14 cellular contexts compared by ENCODE assay signal in the genomic region with DNA sequence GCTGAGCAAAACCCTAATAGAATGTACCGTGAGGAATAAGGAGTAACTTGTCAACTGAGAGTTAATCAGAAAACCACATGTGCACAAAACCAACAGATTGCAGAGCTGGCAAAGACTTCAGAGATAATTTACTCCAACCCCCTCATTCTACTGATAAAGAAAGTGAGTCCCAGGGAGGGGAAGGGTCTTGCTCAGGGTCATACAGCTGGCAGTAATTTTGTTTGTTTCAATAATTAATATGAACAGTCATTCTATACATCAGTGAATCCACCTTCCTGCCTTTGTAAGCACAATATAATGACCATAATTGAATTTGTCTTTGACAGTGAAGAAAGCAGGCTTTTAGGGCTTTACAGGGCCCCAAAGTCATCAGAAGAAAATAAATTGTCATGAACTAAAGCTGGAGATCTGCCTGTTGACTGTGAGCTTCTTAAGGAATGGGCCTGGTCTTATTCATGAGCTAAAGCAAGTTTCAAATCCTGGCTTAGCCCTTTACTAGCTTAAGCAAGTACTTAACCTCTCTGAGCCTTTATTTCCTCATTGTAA.
A peak's percentile ranks its signal among the peaks of the same experiment; 100 is the strongest.
DNase-seq lines count a peak whose midpoint lies in the region; ATAC-seq, FAIRE-seq and TF ChIP-seq lines count a peak whose summit lies in the region.
"Had no signal": no experiment of that assay in that cellular context is flagged by ENCODE, and none has a peak within 500 bp of the region (broad histone marks: within the 10 kb centered on the region; RNA-seq: fewer than 3 reads in every experiment).

No MANE protein-coding gene starts in this region.

- CTCF ChIA-PET in endothelial cell of umbilical vein (lab: Charles Lee), result interaction anchor here (1.2 to 1.9 kb wide), 4 partner anchors 8 to 12 kb away, joined by 3 to 5 read pairs (median 4); no protein-coding TSS in a partner anchor

- TF ChIP-seq CTCF in endothelial cell of umbilical vein (IDR thresholded peaks at IDR 0.05; ENCODE audit: extremely low read depth in 1 of 2, insufficient read depth in 1 of 2, low read depth in 1 of 2, low read length in 2 of 2) (no peak), smooth muscle cell (IDR thresholded peaks at IDR 0.05; ENCODE audit: borderline replicate concordance, insufficient read depth, poor library complexity, severe bottlenecking) (no peak)

- no peak for TF ChIP-seq POLR2A in endothelial cell of umbilical vein (IDR thresholded peaks at IDR 0.05; ENCODE audit: low read depth, low read length)

- H4K20me1 ChIP-seq in endothelial cell of umbilical vein (replicated peaks; ENCODE audit: control insufficient read depth, extremely low read depth, insufficient read depth, low read length) (no peaks in the 10 kb centered on the region), smooth muscle cell (ENCODE audit: low read depth) (no peaks in the 10 kb centered on the region)

- dilution Hi-C loops in endothelial cell of umbilical vein (cut with MboI; ENCODE audit: extremely low pct_ligation_motif_present, low sequenced_read_pairs), result no loop called here

- peak; percentile 63 for DNase-seq in NCI-H146 treated with DMSO at 0.1 percent for 48 hours (lab: John Stamatoyannopoulos, UW; ENCODE audit: unreplicated experiment)
- peak; percentile 89 for DNase-seq in NCI-H82 (lab: John Stamatoyannopoulos, UW)
- peak; percentile 21 for DNase-seq in endothelial cell of umbilical vein (ENCODE audit: low read depth, low spot score)
- DNase-seq in smooth muscle cell (lab: John Stamatoyannopoulos, UW; ENCODE audit: unreplicated experiment), result no peak
- DNase-seq in dermis blood vessel endothelial cell, result no peak
- DNase-seq in small intestine, result no peak
- DNase-seq: CD8-positive, alpha-beta T cell; KG1; NCI-H1048; NCI-H1694; NCI-H446 treated with DMSO at 0.1 percent for 48 hours; RPMI8226 had no signal

- H2AFZ ChIP-seq in endothelial cell of umbilical vein (ENCODE audit: low read depth, low read length) (no peak overlapping the region), smooth muscle cell (ENCODE audit: low read depth) (no peak overlapping the region)

- WGBS in smooth muscle cell (ENCODE audit: low lambda C conversion rate), result 17% methylated on average over 1 of the region's 1 CpG
- WGBS in small intestine, 3 donors, result 83 to 97% (median 83%) methylated on average over 1 of the region's 1 CpG

- H3K9me1 ChIP-seq in endothelial cell of umbilical vein (replicated peaks; ENCODE audit: control insufficient read depth, extremely low read depth, insufficient read depth, low read length), result no peaks in the 10 kb centered on the region

- BruUV-seq in endothelial cell of umbilical vein (replicated peaks; lab: Mats Ljungman, UMichigan), result no TSS peak

- H3K4me2 ChIP-seq in endothelial cell of umbilical vein (ENCODE audit: insufficient read depth, low read length) (no peak overlapping the region), smooth muscle cell (no peak overlapping the region)

- no peak overlapping the region for H3K4me3 ChIP-seq in endothelial cell of umbilical vein (replicated peaks in 1 of 3; ENCODE audit: insufficient read depth in 1 of 3, low read depth in 1 of 3, low read length in 3 of 3)
- no peak overlapping the region for H3K4me3 ChIP-seq in smooth muscle cell
- H3K4me3 ChIP-seq in small intestine (ENCODE audit: low read depth in 1 of 2, low read length in 2 of 2), result no peak overlapping the region

- peaks cover 51% of the 10 kb centered on the region for H3K4me1 ChIP-seq in endothelial cell of umbilical vein (ENCODE audit: control insufficient read depth, extremely low read depth, insufficient read depth, low read length)
- H3K4me1 ChIP-seq in smooth muscle cell (ENCODE audit: low read depth), result peaks cover 8% of the 10 kb centered on the region
- H3K4me1 ChIP-seq in small intestine (ENCODE audit: control insufficient read depth in 2 of 2, insufficient read depth in 1 of 2, low read depth in 1 of 2, low read length in 1 of 2), result no peaks in the 10 kb centered on the region

- H3F3A ChIP-seq in smooth muscle cell (ENCODE audit: low read depth), result no peaks in the 10 kb centered on the region

- H3K79me2 ChIP-seq in endothelial cell of umbilical vein (ENCODE audit: control insufficient read depth, insufficient read depth, low read length), result no peaks in the 10 kb centered on the region
- no peaks in the 10 kb centered on the region for H3K79me2 ChIP-seq in smooth muscle cell (ENCODE audit: low read depth)

- H3K9ac ChIP-seq in endothelial cell of umbilical vein (replicated peaks; ENCODE audit: extremely low read depth, insufficient read depth, low read length) (no peak overlapping the region), smooth muscle cell (ENCODE audit: low read depth) (no peak overlapping the region)

- H3K9me3 ChIP-seq in endothelial cell of umbilical vein (replicated peaks; ENCODE audit: control insufficient read depth, insufficient read depth, low read length) (no peaks in the 10 kb centered on the region), smooth muscle cell (replicated peaks; ENCODE audit: low read depth) (no peaks in the 10 kb centered on the region), small intestine (ENCODE audit: control insufficient read depth, low read depth) (no peaks in the 10 kb centered on the region)

- ATAC-seq in HG02981 (IDR thresholded peaks at IDR 0.05; ENCODE audit: unreplicated experiment), result no peak
- ATAC-seq: CD8-positive, alpha-beta T cell had no signal

- POLR2A ChIA-PET in endothelial cell of umbilical vein (lab: Charles Lee), result no interaction called here

- FAIRE-seq in endothelial cell of umbilical vein (lab: Jason Lieb, UNC) (no peak), small intestine (lab: Jason Lieb, UNC) (no peak)
- FAIRE-seq: H1 had no signal

- H3K27me3 ChIP-seq in endothelial cell of umbilical vein (ENCODE audit: control insufficient read depth in 2 of 2, insufficient read depth in 2 of 2, low read length in 2 of 2) (no peaks in the 10 kb centered on the region), smooth muscle cell (ENCODE audit: low read depth) (no peaks in the 10 kb centered on the region), small intestine (ENCODE audit: control insufficient read depth in 2 of 2, insufficient read depth in 2 of 2, low read length in 2 of 2) (no peaks in the 10 kb centered on the region)

- intact Hi-C loops in endothelial cell of umbilical vein (cut with micrococcal nuclease), result no loop called here

- H3K27ac ChIP-seq in endothelial cell of umbilical vein (ENCODE audit: insufficient read depth, low read depth, low read length) (no peak overlapping the region), smooth muscle cell (ENCODE audit: low read depth) (peak overlapping the region; percentile 33), small intestine (ENCODE audit: low read depth in 1 of 2, low read length in 1 of 2) (no peak overlapping the region)

- H3K36me3 ChIP-seq in endothelial cell of umbilical vein (ENCODE audit: control insufficient read depth in 2 of 2, extremely low read depth in 1 of 2, insufficient read depth in 2 of 2, low read length in 2 of 2), result no peaks in the 10 kb centered on the region
- no peaks in the 10 kb centered on the region for H3K36me3 ChIP-seq in smooth muscle cell (ENCODE audit: low read depth)
- H3K36me3 ChIP-seq in small intestine (ENCODE audit: control insufficient read depth in 2 of 2, insufficient read depth in 2 of 2, low read length in 2 of 2), result no peaks in the 10 kb centered on the region

TF ChIP-seq in endothelial cell of umbilical vein, 7 proteins besides CTCF, POLR2A, EP300 and RAD21:
- TF ChIP-seq JUN (IDR thresholded peaks at IDR 0.05; ENCODE audit: borderline replicate concordance, insufficient read depth, insufficient read length, low read depth) (no peak), MYC (IDR thresholded peaks at IDR 0.05; ENCODE audit: low read depth, low read length) (no peak), POLR2AphosphoS5 (IDR thresholded peaks at IDR 0.05; ENCODE audit: insufficient read depth, low read depth, low read length) (no peak), FOS (IDR thresholded peaks at IDR 0.05; ENCODE audit: borderline replicate concordance, insufficient read depth, low read length) (no peak), EZH2 (IDR thresholded peaks at IDR 0.05; ENCODE audit: borderline replicate concordance, low read depth, low read length, severe bottlenecking) (no peak), GATA2 (IDR thresholded peaks at IDR 0.05; ENCODE audit: insufficient read depth, insufficient read length, low read depth, low read length) (no peak)
- TF ChIP-seq, protein P1, sequence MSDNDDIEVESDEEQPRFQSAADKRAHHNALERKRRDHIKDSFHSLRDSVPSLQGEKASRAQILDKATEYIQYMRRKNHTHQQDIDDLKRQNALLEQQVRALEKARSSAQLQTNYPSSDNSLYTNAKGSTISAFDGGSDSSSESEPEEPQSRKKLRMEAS (IDR thresholded peaks at IDR 0.05; ENCODE audit: insufficient read depth, insufficient read length), result no peak
TF ChIP-seq in endothelial cell of umbilical vein: peak in this region for 0.

Comparison
In these comparisons a context has a peak if more than half of its experiments do, and no peak if none do; other contexts are left out.
1. DNase-seq: peak in NCI-H146 treated with DMSO at 0.1 percent for 48 hours (single experiment), NCI-H82 (single experiment) and endothelial cell of umbilical vein (single experiment); none in smooth muscle cell (single experiment), dermis blood vessel endothelial cell (single experiment) and small intestine (single experiment).